20 cellular contexts compared by ENCODE assay signal in the genomic region with DNA sequence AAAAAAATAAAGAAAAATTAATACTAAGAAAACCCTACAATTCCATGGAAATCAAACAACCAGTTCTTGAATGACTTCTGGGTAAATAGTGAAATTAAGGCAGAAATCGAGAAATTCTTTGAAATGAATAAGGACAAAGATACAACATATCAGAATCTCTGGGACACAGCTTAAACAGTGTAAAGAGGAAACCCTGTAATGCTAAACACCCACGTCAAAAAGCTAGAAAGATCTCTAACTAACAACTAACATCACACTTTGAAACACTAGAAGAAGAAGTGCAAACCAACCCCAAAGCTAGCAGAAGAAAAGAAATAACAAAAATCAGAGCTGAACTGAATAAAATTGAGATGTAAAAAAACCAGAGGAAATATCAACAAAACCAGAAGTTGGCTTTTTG.
DNase-seq lines count a peak whose midpoint lies in the region; ATAC-seq and TF ChIP-seq lines count a peak whose summit lies in the region.
"Had no signal": no experiment of that assay in that cellular context is flagged by ENCODE, and none has a peak within 500 bp of the region (broad histone marks: within the 10 kb centered on the region; RNA-seq: fewer than 3 reads in every experiment).

No MANE protein-coding gene starts in this region.

- H3K4me3 Mint-ChIP-seq in natural killer cell (no peak overlapping the region), immature natural killer cell (peak overlapping the region in 3 of 5 donors; percentile 2 to 78 (median 30))
- no peak overlapping the region for H3K4me3 Mint-ChIP-seq in natural killer cell treated with Interleukin-12 subunit alpha and Interleukin-12 subunit beta and Interleukin-15 and Interleukin-18, amount 100 ng/mL, for 72 hours
- peak overlapping the region; percentile 3 for H3K4me3 Mint-ChIP-seq in central memory CD8-positive, alpha-beta T cell
- no peak overlapping the region for H3K4me3 Mint-ChIP-seq in activated naive CD4-positive, alpha-beta T cell treated with anti-CD3 and anti-CD28 coated beads, Interleukin-2, amount 10 ng/mL, durations not matched to agents 7 days and 5 days
- H3K4me3 Mint-ChIP-seq: B cell; CD4-positive, alpha-beta T cell had no signal

- H3K4me1 Mint-ChIP-seq in natural killer cell = peaks cover 29 to 45% of the 10 kb centered on the region in 2 donors
- peaks cover 22 to 46% of the 10 kb centered on the region in 2 donors for H3K4me1 Mint-ChIP-seq in natural killer cell treated with Interleukin-12 subunit alpha and Interleukin-12 subunit beta and Interleukin-15 and Interleukin-18, amount 100 ng/mL, for 72 hours (ENCODE audit: low read depth in 2 of 2)
- peaks cover 48% of the 10 kb centered on the region for H3K4me1 Mint-ChIP-seq in central memory CD8-positive, alpha-beta T cell
- H3K4me1 Mint-ChIP-seq in immature natural killer cell = peaks cover 34 to 36% of the 10 kb centered on the region in 2 donors
- H3K4me1 Mint-ChIP-seq in activated naive CD4-positive, alpha-beta T cell treated with anti-CD3 and anti-CD28 coated beads, Interleukin-2, amount 10 ng/mL, durations not matched to agents 7 days and 5 days = peaks cover 16% of the 10 kb centered on the region

- peak in 1 of 3 donors; percentile 39 for ATAC-seq in natural killer cell
- no peak for ATAC-seq in natural killer cell treated with Interleukin-12 subunit alpha and Interleukin-12 subunit beta and Interleukin-15 and Interleukin-18, amount 100 ng/mL, for 72 hours
- ATAC-seq in central memory CD8-positive, alpha-beta T cell (replicated peaks; ENCODE audit: extremely low read depth, poor library complexity, severe bottlenecking) = peak; percentile 54
- ATAC-seq: A549, GM12878 had no signal

- DNase-seq in natural killer cell (no peak), immature natural killer cell (no peak), NCI-H345 (lab: John Stamatoyannopoulos, UW) (no peak)
- DNase-seq in natural killer cell treated with Interleukin-12 subunit alpha and Interleukin-12 subunit beta and Interleukin-15 and Interleukin-18, amount 100 ng/mL, for 72 hours (ENCODE audit: low spot score) = no peak
- no peak for DNase-seq in central memory CD8-positive, alpha-beta T cell (ENCODE audit: low spot score in 2 of 2)
- DNase-seq in activated naive CD4-positive, alpha-beta T cell treated with anti-CD3 and anti-CD28 coated beads, Interleukin-2, amount 10 ng/mL, durations not matched to agents 7 days and 5 days = no peak
- DNase-seq: AML-193; CD4-positive, alpha-beta T cell; CD8-positive, alpha-beta memory T cell; COR-L47; DMS 273 treated with DMSO at 0.1 percent for 48 hours; DMS153; DMS53; DMS79; DND-41; EL; GDM1 had no signal

- H3K27ac Mint-ChIP-seq in natural killer cell = peak overlapping the region; percentile 11 to 40
- peak overlapping the region in 1 of 2 donors; percentile 11 for H3K27ac Mint-ChIP-seq in natural killer cell treated with Interleukin-12 subunit alpha and Interleukin-12 subunit beta and Interleukin-15 and Interleukin-18, amount 100 ng/mL, for 72 hours
- H3K27ac Mint-ChIP-seq in central memory CD8-positive, alpha-beta T cell (ENCODE audit: low read depth) = peak overlapping the region; percentile 67
- peak overlapping the region in 5 of 6 donors; percentile 22 to 57 (median 52) for H3K27ac Mint-ChIP-seq in immature natural killer cell
- H3K27ac Mint-ChIP-seq in activated naive CD4-positive, alpha-beta T cell treated with anti-CD3 and anti-CD28 coated beads, Interleukin-2, amount 10 ng/mL, durations not matched to agents 7 days and 5 days = no peak overlapping the region
- H3K27ac Mint-ChIP-seq: B cell; CD4-positive, alpha-beta T cell had no signal

- TF ChIP-seq CTCF in natural killer cell (IDR thresholded peaks at IDR 0.05) = no peak

- H3K9me3 Mint-ChIP-seq in natural killer cell (no peaks in the 10 kb centered on the region), immature natural killer cell (peaks cover 0 to 2% (median 0%) of the 10 kb centered on the region in 6 donors)
- peaks cover 3% of the 10 kb centered on the region for H3K9me3 Mint-ChIP-seq in natural killer cell treated with Interleukin-12 subunit alpha and Interleukin-12 subunit beta and Interleukin-15 and Interleukin-18, amount 100 ng/mL, for 72 hours
- H3K9me3 Mint-ChIP-seq in central memory CD8-positive, alpha-beta T cell = no peaks in the 10 kb centered on the region
- no peaks in the 10 kb centered on the region for H3K9me3 Mint-ChIP-seq in activated naive CD4-positive, alpha-beta T cell treated with anti-CD3 and anti-CD28 coated beads, Interleukin-2, amount 10 ng/mL, durations not matched to agents 7 days and 5 days

- H3K36me3 Mint-ChIP-seq in natural killer cell (no peaks in the 10 kb centered on the region), immature natural killer cell (no peaks in the 10 kb centered on the region)
- no peaks in the 10 kb centered on the region for H3K36me3 Mint-ChIP-seq in natural killer cell treated with Interleukin-12 subunit alpha and Interleukin-12 subunit beta and Interleukin-15 and Interleukin-18, amount 100 ng/mL, for 72 hours
- H3K36me3 Mint-ChIP-seq in central memory CD8-positive, alpha-beta T cell (ENCODE audit: insufficient read depth) = no peaks in the 10 kb centered on the region
- no peaks in the 10 kb centered on the region for H3K36me3 Mint-ChIP-seq in activated naive CD4-positive, alpha-beta T cell treated with anti-CD3 and anti-CD28 coated beads, Interleukin-2, amount 10 ng/mL, durations not matched to agents 7 days and 5 days
- H3K36me3 Mint-ChIP-seq: CD8-positive, alpha-beta memory T cell had no signal

- CTCF ChIA-PET in activated naive CD4-positive, alpha-beta T cell treated with anti-CD3 and anti-CD28 coated beads, Interleukin-2, amount 10 ng/mL, durations not matched to agents 7 days and 5 days (lab: Charles Lee) = no interaction called here

- H3K27me3 Mint-ChIP-seq in natural killer cell (ENCODE audit: low read depth in 2 of 2) = no peaks in the 10 kb centered on the region
- H3K27me3 Mint-ChIP-seq in natural killer cell treated with Interleukin-12 subunit alpha and Interleukin-12 subunit beta and Interleukin-15 and Interleukin-18, amount 100 ng/mL, for 72 hours = no peaks in the 10 kb centered on the region
- H3K27me3 Mint-ChIP-seq in central memory CD8-positive, alpha-beta T cell = no peaks in the 10 kb centered on the region
- peaks cover 2 to 7% (median 5%) of the 10 kb centered on the region in 3 donors for H3K27me3 Mint-ChIP-seq in immature natural killer cell (ENCODE audit: low read depth in 3 of 3)
- no peaks in the 10 kb centered on the region for H3K27me3 Mint-ChIP-seq in activated naive CD4-positive, alpha-beta T cell treated with anti-CD3 and anti-CD28 coated beads, Interleukin-2, amount 10 ng/mL, durations not matched to agents 7 days and 5 days
- H3K27me3 Mint-ChIP-seq: B cell; CD4-positive, alpha-beta T cell; CD8-positive, alpha-beta memory T cell had no signal

- intact Hi-C loops in natural killer cell (cut with micrococcal nuclease) = no loop called here

Comparison
In these comparisons a context has a peak if more than half of its experiments do, and no peak if none do; other contexts are left out.
1. H3K4me3 Mint-ChIP-seq: peak in central memory CD8-positive, alpha-beta T cell (single experiment) and immature natural killer cell (3 of 5); none in natural killer cell (single experiment), natural killer cell treated with Interleukin-12 subunit alpha and Interleukin-12 subunit beta and Interleukin-15 and Interleukin-18, amount 100 ng/mL, for 72 hours (single experiment) and activated naive CD4-positive, alpha-beta T cell treated with anti-CD3 and anti-CD28 coated beads, Interleukin-2, amount 10 ng/mL, durations not matched to agents 7 days and 5 days (single experiment).